In genomic region chr21:44417621-44418107, GRCh38 we compare ENCODE assay signal across 7 cellular contexts. TPM values are rescaled to one million over a fixed set of nuclear protein-coding genes. Genes with fewer than 3 reads are reported as not detected.
DNase-seq lines count a peak whose midpoint lies in the region; ATAC-seq, FAIRE-seq and TF ChIP-seq lines count a peak whose summit lies in the region.
"Not testable (repeated sequence)": the region's sequence is repeated elsewhere in the genome, so short reads cannot be mapped to it uniquely, and the experiment has no call there.

No MANE protein-coding gene starts in this region.

- peak overlapping the region; percentile 75 for H2BK5ac ChIP-seq in neuronal stem cell (ENCODE audit: low read length)

- not testable (repeated sequence) for ATAC-seq in Right ventricle myocardium superior (ENCODE audit: poor library complexity); HepG2; sciatic nerve

- H3K18ac ChIP-seq in neuronal stem cell (ENCODE audit: low read length), result not testable (repeated sequence)

- not testable (repeated sequence) for TF ChIP-seq CTCF in WERI-Rb-1 (IDR thresholded peaks at IDR 0.05; ENCODE audit: low read depth, low read length); chondrocyte (IDR thresholded peaks at IDR 0.05); HepG2 (CRISPR knock-in tag; IDR thresholded peaks at IDR 0.05)

- not testable (repeated sequence) for TF ChIP-seq POLR2A in HepG2 (IDR thresholded peaks at IDR 0.05; ENCODE audit: insufficient read depth in 1 of 2, low read depth in 2 of 2, low read length in 2 of 2)

- not testable (repeated sequence) for H2BK15ac ChIP-seq in neuronal stem cell (ENCODE audit: low read length)

- not testable (repeated sequence) for H2AFZ ChIP-seq in HepG2 (ENCODE audit: low read length); neuronal stem cell (ENCODE audit: low read length)

- H3K27ac Mint-ChIP-seq in chondrocyte (ENCODE audit: unreplicated experiment), result not testable (repeated sequence)

- intact Hi-C loops in Right ventricle myocardium superior (cut with DNase I); HepG2 (cut with micrococcal nuclease; ENCODE audit: unreplicated experiment); sciatic nerve (cut with DNase I): not testable (repeated sequence)

- not testable (repeated sequence) for H3K36me3 ChIP-seq in WERI-Rb-1; HepG2 (replicated peaks in 1 of 2; ENCODE audit: control insufficient read depth in 1 of 2, insufficient read depth in 2 of 2, low read length in 2 of 2); neuronal stem cell (replicated peaks in 1 of 2; ENCODE audit: control insufficient read depth in 2 of 2, insufficient read depth in 2 of 2, low read length in 2 of 2)

- H2AK5ac ChIP-seq in neuronal stem cell (ENCODE audit: low read depth, low read length), result not testable (repeated sequence)

- not testable (repeated sequence) for H3K4ac ChIP-seq in neuronal stem cell (ENCODE audit: low read length)

- peak; percentile 5 for DNase-seq in WERI-Rb-1
- peak; percentile 65 for DNase-seq in chondrocyte (ENCODE audit: low spot score)
- DNase-seq in Right ventricle myocardium superior, result peak; percentile 11
- DNase-seq in HepG2 (ENCODE audit: low spot score); neuronal stem cell (ENCODE audit: low spot score): not testable (repeated sequence)
- peak; percentile 40 for DNase-seq in sciatic nerve (ENCODE audit: low spot score)
- DNase-seq in ureter (ENCODE audit: low spot score), result peak; percentile 35

- WGBS in HepG2 (ENCODE audit: low lambda C conversion rate), result no CpG with 5 or more reads among the region's 21 CpGs
- WGBS in neuronal stem cell (ENCODE audit: extremely low coverage in 2 of 2, insufficient read length in 2 of 2, insufficient replicate concordance in 1 of 2), 2 donors, result no CpG with 5 or more reads among the region's 21 CpGs

- peak overlapping the region; percentile 25 for H3K23ac ChIP-seq in neuronal stem cell (ENCODE audit: low read depth, low read length, poor library complexity)

- H3K4me1 ChIP-seq in HepG2 (ENCODE audit: insufficient read depth, low read length); neuronal stem cell (ENCODE audit: control insufficient read depth in 2 of 2, insufficient read depth in 1 of 2, low read depth in 1 of 2, low read length in 2 of 2): not testable (repeated sequence)

- H3K9me3 ChIP-seq in WERI-Rb-1 (ENCODE audit: severe bottlenecking); HepG2 (ENCODE audit: low read length): not testable (repeated sequence)
- peaks cover 10 to 25% of the 10 kb centered on the region in 2 donors for H3K9me3 ChIP-seq in neuronal stem cell (replicated peaks in 1 of 2; ENCODE audit: control insufficient read depth in 2 of 2, insufficient read depth in 1 of 2, low read depth in 1 of 2, low read length in 2 of 2)

- not testable (repeated sequence) for H3K9ac ChIP-seq in HepG2 (ENCODE audit: insufficient read depth, low read depth, low read length); neuronal stem cell (ENCODE audit: low read depth, low read length, poor library complexity)

- H3K27me3 Mint-ChIP-seq in chondrocyte (ENCODE audit: low read depth), result peaks cover 20% of the 10 kb centered on the region

- not testable (repeated sequence) for H3K79me2 ChIP-seq in HepG2 (ENCODE audit: insufficient read depth, low read length)

- not testable (repeated sequence) for H3K4me1 Mint-ChIP-seq in chondrocyte (ENCODE audit: low read depth)

- H3K4me3 ChIP-seq in WERI-Rb-1 (ENCODE audit: low read depth, low read length); HepG2 (replicated peaks in 1 of 3; ENCODE audit: insufficient read depth in 1 of 3, low read depth in 2 of 3, low read length in 3 of 3): not testable (repeated sequence)
- H3K4me3 ChIP-seq in neuronal stem cell (ENCODE audit: low read length in 2 of 2), result peak overlapping the region in 1 of 2 donors; percentile 22

- H4K91ac ChIP-seq in neuronal stem cell (ENCODE audit: low read depth, low read length, poor library complexity), result not testable (repeated sequence)

- H4K8ac ChIP-seq in neuronal stem cell (ENCODE audit: low read depth, low read length), result not testable (repeated sequence)

- not testable (repeated sequence) for H3K27me3 ChIP-seq in WERI-Rb-1 (ENCODE audit: insufficient read depth, low read depth, severe bottlenecking)
- peaks cover 0 to 16% of the 10 kb centered on the region in 2 experiments; a peak in 3 of 5 replicates for H3K27me3 ChIP-seq in HepG2 (ENCODE audit: control insufficient read depth in 1 of 2, insufficient read depth in 2 of 2, low read length in 2 of 2)
- H3K27me3 ChIP-seq in neuronal stem cell (ENCODE audit: control insufficient read depth in 3 of 3, insufficient read depth in 3 of 3, low read depth in 1 of 3, low read length in 3 of 3), result peaks cover 0 to 14% (median 0%) of the 10 kb centered on the region in 3 experiments

- peak overlapping the region; percentile 21 for H3K14ac ChIP-seq in neuronal stem cell (ENCODE audit: low read length)

- not testable (repeated sequence) for TF ChIP-seq EP300 in HepG2 (IDR thresholded peaks at IDR 0.05; ENCODE audit: low read depth in 2 of 2, low read length in 2 of 2); HepG2 (CRISPR knock-in tag; IDR thresholded peaks at IDR 0.05; ENCODE audit: borderline replicate concordance)

- POLR2A ChIA-PET in HepG2 (lab: Yijun Ruan, JAX), result not testable (repeated sequence)

- CTCF ChIA-PET in HepG2 (lab: Yijun Ruan, JAX; ENCODE audit: low intra/inter-chr PET ratio, low total read pairs), result not testable (repeated sequence)

- not testable (repeated sequence) for H3K4me2 ChIP-seq in HepG2 (ENCODE audit: low read depth, low read length); neuronal stem cell (ENCODE audit: insufficient read depth, low read length, poor library complexity, severe bottlenecking)

- not testable (repeated sequence) for H2BK120ac ChIP-seq in neuronal stem cell (ENCODE audit: low read depth, low read length)

- H2BK12ac ChIP-seq in neuronal stem cell (ENCODE audit: low read length), result not testable (repeated sequence)

- not testable (repeated sequence) for TF ChIP-seq RAD21 in HepG2 (CRISPR knock-in tag; IDR thresholded peaks at IDR 0.05)

- not testable (repeated sequence) for H3K79me1 ChIP-seq in neuronal stem cell (ENCODE audit: low read depth, low read length)

- not testable (repeated sequence) for H3K27ac ChIP-seq in WERI-Rb-1; HepG2 (ENCODE audit: extremely low read length, insufficient read depth, low read length); neuronal stem cell (replicated peaks; ENCODE audit: low read length)

- not testable (repeated sequence) for FAIRE-seq in HepG2 (lab: Jason Lieb, UNC)

- H4K20me1 ChIP-seq in HepG2 (ENCODE audit: insufficient read depth, low read length), result not testable (repeated sequence)

- H3K9me3 Mint-ChIP-seq in chondrocyte (ENCODE audit: low read depth), result not testable (repeated sequence)

- not testable (repeated sequence) for H3K4me3 Mint-ChIP-seq in chondrocyte (ENCODE audit: unreplicated experiment)

- in situ Hi-C loops in HepG2 (cut with HindIII; ENCODE audit: extremely low pct_ligation_motif_present, low pct_unique_long_range_greater_than_20kb), result not testable (repeated sequence)

- H3K36me3 Mint-ChIP-seq in chondrocyte (ENCODE audit: low read depth), result not testable (repeated sequence)

- not testable (repeated sequence) for BruUV-seq in HepG2 (replicated peaks; lab: Mats Ljungman, UMichigan)

TF ChIP-seq in HepG2, 621 proteins besides CTCF, POLR2A, EP300 and RAD21:
- TF ChIP-seq HNRNPL (IDR thresholded peaks at IDR 0.05; ENCODE audit: low read depth, low read length), result peak; percentile 46; the same call in 1 of the 2 replicates

RNA-seq across cellular contexts. Expression of gene LRRC3, which starts 37.6 kb away (rescaled TPM):
- 3.3 to 8.0 TPM (median 7.4 TPM) in 3 replicates for total RNA-seq in chondrocyte
- 2.7 TPM for total RNA-seq in Right ventricle myocardium superior
- total RNA-seq in HepG2 (2016; rRNA removed; fragmentation: Illumina TruSeq; extraction: Trizol), result 3.9 and 4.8 TPM in 2 replicates
- 0.97 and 1.1 TPM in 2 replicates for total RNA-seq in HepG2 (2016; cell fraction: cytosol; rRNA removed; fragmentation: Illumina TruSeq; extraction: Trizol; ENCODE audit: low read depth)
- total RNA-seq in HepG2 (2016; cell fraction: insoluble cytoplasmic fraction; rRNA removed; fragmentation: Illumina TruSeq; extraction: Trizol), result 3.1 and 4.8 TPM in 2 replicates
- 3.5 and 4.4 TPM in 2 replicates for total RNA-seq in HepG2 (2016; cell fraction: membrane; rRNA removed; fragmentation: Illumina TruSeq; extraction: Trizol)
- 5.2 and 5.7 TPM in 2 replicates for total RNA-seq in HepG2 (2016; cell fraction: nucleus; rRNA removed; fragmentation: Illumina TruSeq; extraction: Trizol)
- polyA plus RNA-seq in HepG2 (2011; rRNA removed), result 16.5 and 24.3 TPM in 2 replicates
- polyA plus RNA-seq in HepG2 (2011; cell fraction: cytosol; rRNA removed), result 17.5 and 19.8 TPM in 2 replicates
- 25.9 and 31.8 TPM in 2 replicates for polyA plus RNA-seq in HepG2 (2011; cell fraction: nucleus; rRNA removed)
- 24.1 and 27.1 TPM in 2 replicates for polyA plus RNA-seq in HepG2 (2012)
- 0.99 and 1.3 TPM in 2 replicates for polyA plus RNA-seq in HepG2 (2016; cell fraction: cytosol; fragmentation: Illumina TruSeq; extraction: Trizol; ENCODE audit: low read depth)
- 4.4 and 5.5 TPM in 2 replicates for polyA plus RNA-seq in HepG2 (2016; cell fraction: insoluble cytoplasmic fraction; fragmentation: Illumina TruSeq; extraction: Trizol; ENCODE audit: low read depth)
- polyA plus RNA-seq in HepG2 (2016; cell fraction: membrane; fragmentation: Illumina TruSeq; extraction: Trizol; ENCODE audit: low read depth), result 2.9 and 3.4 TPM in 2 replicates
- polyA plus RNA-seq in HepG2 (2016; cell fraction: nucleus; fragmentation: Illumina TruSeq; extraction: Trizol; ENCODE audit: insufficient read depth, low read depth), result 10.0 TPM in 2 replicates
- 3.8 and 34.5 TPM in 2 replicates for polyA minus RNA-seq in HepG2 (2011; rRNA and poly(A)+ RNA removed; ENCODE audit: low replicate concordance)
- 16.0 and 20.9 TPM in 2 replicates for polyA minus RNA-seq in HepG2 (2011; cell fraction: cytosol; rRNA and poly(A)+ RNA removed)
- 10.4 and 13.4 TPM in 2 replicates for polyA minus RNA-seq in HepG2 (2011; cell fraction: nucleus; rRNA and poly(A)+ RNA removed)
- polyA plus RNA-seq in neuronal stem cell (2013, experiment 1 of 2), result 4.0 TPM
- 3.9 TPM for polyA plus RNA-seq in neuronal stem cell (2013, experiment 2 of 2)
- total RNA-seq in sciatic nerve, result 6.8 TPM
- 3.8 TPM for total RNA-seq in ureter
